ENCODE assay signal across 8 cellular contexts in genomic region chr5:138641547-138642298, GRCh38.
DNase-seq lines count a peak whose midpoint lies in the region; ATAC-seq and TF ChIP-seq lines count a peak whose summit lies in the region.

No MANE protein-coding gene starts in this region.

- no peaks in the 10 kb centered on the region for H3K36me3 ChIP-seq in BJ (ENCODE audit: control insufficient read depth, insufficient read depth, low read length)
- H3K36me3 ChIP-seq in HEK293 (ENCODE audit: control insufficient read depth in 2 of 2, insufficient read depth in 1 of 2, low read length in 2 of 2), result no peaks in the 10 kb centered on the region
- H3K36me3 ChIP-seq in PC-3 (ENCODE audit: low read depth, low read length), result no peaks in the 10 kb centered on the region
- no peaks in the 10 kb centered on the region for H3K36me3 ChIP-seq in neural progenitor cell

- peaks cover 47% of the 10 kb centered on the region for H3K4me1 Mint-ChIP-seq in neural progenitor cell

- H3K9me3 Mint-ChIP-seq in neural progenitor cell, result no peaks in the 10 kb centered on the region

- no peak overlapping the region for H3K4me3 ChIP-seq in BJ (ENCODE audit: low read depth, low read length)
- no peak overlapping the region for H3K4me3 ChIP-seq in HEK293 (ENCODE audit: low read depth, low read length)
- H3K4me3 ChIP-seq in PC-3 (ENCODE audit: low read length), result no peak overlapping the region
- no peak overlapping the region for H3K4me3 ChIP-seq in neural progenitor cell

- no TSS peak for BruUV-seq in PC-3 (replicated peaks; lab: Mats Ljungman, UMichigan)

- H2AFZ ChIP-seq in PC-3 (ENCODE audit: low read length) (no peak overlapping the region), neural progenitor cell (replicated peaks) (peak overlapping the region; percentile 74)

- H3K36me3 Mint-ChIP-seq in neural progenitor cell, result no peaks in the 10 kb centered on the region

- peaks cover 9% of the 10 kb centered on the region for H3K27me3 Mint-ChIP-seq in neural progenitor cell (ENCODE audit: insufficient read depth, low read depth)

- H3K27ac ChIP-seq in HEK293 (ENCODE audit: extremely low read depth, low read depth, low read length), result peak overlapping the region; percentile 25; the same call in 1 of the 2 replicates
- no peak overlapping the region for H3K27ac ChIP-seq in PC-3 (ENCODE audit: low read length)
- H3K27ac ChIP-seq in neural progenitor cell, result no peak overlapping the region

- TF ChIP-seq CTCF in BJ (IDR thresholded peaks at IDR 0.05; ENCODE audit: insufficient read depth, low read depth, low read length), result peak; percentile 82
- 0 out of 2 replicates have a peak, but pooled peaks have one; percentile 37 for TF ChIP-seq CTCF in HEK293 (tag by site-specific recombination; IDR thresholded peaks at IDR 0.05)
- TF ChIP-seq CTCF in PC-3 (conservative IDR thresholded peaks at IDR 0.05; ENCODE audit: low read depth, low read length), result peak; percentile 79
- TF ChIP-seq CTCF in neural progenitor cell (IDR thresholded peaks at IDR 0.05), result peak; percentile 99

- H3K9me2 ChIP-seq in PC-3 (replicated peaks; ENCODE audit: low read length), result no peaks in the 10 kb centered on the region

- H3K79me2 ChIP-seq in PC-3 (ENCODE audit: low read length) (no peaks in the 10 kb centered on the region), neural progenitor cell (ENCODE audit: low read depth) (no peaks in the 10 kb centered on the region)

- intact Hi-C loops in PC-3 (cut with micrococcal nuclease), result no loop called here

- H3K4me1 ChIP-seq in HEK293 (ENCODE audit: control insufficient read depth, insufficient read depth, low read length) (no peaks in the 10 kb centered on the region), PC-3 (ENCODE audit: insufficient read depth, low read length) (no peaks in the 10 kb centered on the region), neural progenitor cell (peaks cover 19% of the 10 kb centered on the region)

- ATAC-seq in PC-3 (peak; percentile 90), GM21619 (IDR thresholded peaks at IDR 0.05; ENCODE audit: unreplicated experiment) (no peak)

- H3K9me3 ChIP-seq in HEK293 (ENCODE audit: control insufficient read depth, insufficient read depth, low read depth, low read length), result no peaks in the 10 kb centered on the region
- H3K9me3 ChIP-seq in PC-3 (ENCODE audit: low read length), result no peaks in the 10 kb centered on the region
- H3K9me3 ChIP-seq in neural progenitor cell (ENCODE audit: low read depth), result no peaks in the 10 kb centered on the region

- H3K4me2 ChIP-seq in PC-3 (ENCODE audit: low read length) (no peak overlapping the region; the same call in 1 of the 2 replicates), neural progenitor cell (no peak overlapping the region)

- H3K4me3 Mint-ChIP-seq in neural progenitor cell, result no peak overlapping the region

- no peak overlapping the region for H3K9ac ChIP-seq in PC-3 (ENCODE audit: low read length)
- H3K9ac ChIP-seq in neural progenitor cell, result no peak overlapping the region

- H3F3A ChIP-seq in PC-3 (ENCODE audit: low read length, unreplicated experiment) (no peaks in the 10 kb centered on the region), neural progenitor cell (ENCODE audit: low read depth) (no peaks in the 10 kb centered on the region)

- H4K20me1 ChIP-seq in PC-3 (ENCODE audit: low read length) (no peaks in the 10 kb centered on the region), neural progenitor cell (ENCODE audit: low read depth) (no peaks in the 10 kb centered on the region)

- CTCF ChIA-PET in BJ (lab: Yijun Ruan, JAX) (interaction anchor here (0.6 to 2.6 kb wide), 16 partner anchors 8 to 630 kb away, joined by 3 to 14 read pairs (median 5); no protein-coding TSS in a partner anchor), HEK293 (lab: Yijun Ruan, JAX) (interaction anchor here (0.5 to 2.3 kb wide), 30 partner anchors 10 to 1907 kb away, joined by 3 to 13 read pairs (median 3); no protein-coding TSS in a partner anchor), PC-3 (lab: Charles Lee) (no interaction called here)

- H3K27me3 ChIP-seq in BJ (ENCODE audit: control insufficient read depth, insufficient read depth, low read length), result peaks cover 3% of the 10 kb centered on the region
- H3K27me3 ChIP-seq in PC-3 (ENCODE audit: low read length), result no peaks in the 10 kb centered on the region
- H3K27me3 ChIP-seq in neural progenitor cell, result no peaks in the 10 kb centered on the region

- POLR2A ChIA-PET in BJ (lab: Charles Lee), result interaction anchor here (0.6 kb wide), 1 partner anchor 167 kb away, joined by 4 read pairs; no protein-coding TSS in a partner anchor
- POLR2A ChIA-PET in HEK293 (lab: Yijun Ruan, JAX), result no interaction called here
- POLR2A ChIA-PET in PC-3 (lab: Charles Lee; ENCODE audit: unreplicated experiment), result interaction anchor here (0.6 kb wide), 1 partner anchor 371 kb away, joined by 5 read pairs; no protein-coding TSS in a partner anchor

- H3K27ac Mint-ChIP-seq in neural progenitor cell, result peak overlapping the region; percentile 90

- DNase-seq in BJ (ENCODE audit: low read depth), result no peak
- DNase-seq in PC-3, result peak; percentile 83
- DNase-seq in activated T-cell treated with anti-CD3 and anti-CD28 coated beads, Interleukin-2, amount 50 U/mL, for 48 hours, result peak; percentile 89 to 93
- peak; percentile 36 for DNase-seq in fibroblast of the conjunctiva (ENCODE audit: low read depth)
- DNase-seq in neural progenitor cell (ENCODE audit: low spot score), result peak; percentile 93
- peak; percentile 91 for DNase-seq in superior temporal gyrus (ENCODE audit: extremely low spot score)

TF ChIP-seq in HEK293, 187 proteins besides CTCF, POLR2A, EP300 and RAD21 (continues in another document):
- TF ChIP-seq GFI1B (tag by site-specific recombination; IDR thresholded peaks at IDR 0.05) (no peak), ZNF768 (tag by site-specific recombination; IDR thresholded peaks at IDR 0.05) (no peak), ZNF404 (tag by site-specific recombination; IDR thresholded peaks at IDR 0.05) (no peak), ZSCAN5A (tag by site-specific recombination; IDR thresholded peaks at IDR 0.05) (no peak), ZNF335 (tag by site-specific recombination; conservative IDR thresholded peaks at IDR 0.05) (peak; percentile 68), HOXC10 (CRISPR knock-in tag; IDR thresholded peaks at IDR 0.05) (no peak), ZBTB17 (tag by site-specific recombination; IDR thresholded peaks at IDR 0.05) (peak; percentile 80), SCRT1 (tag by site-specific recombination; IDR thresholded peaks at IDR 0.05; ENCODE audit: borderline replicate concordance) (no peak), YY2 (tag by site-specific recombination; IDR thresholded peaks at IDR 0.05) (no peak), ZNF112 (tag by site-specific recombination; IDR thresholded peaks at IDR 0.05) (no peak), KLF1 (tag by site-specific recombination; IDR thresholded peaks at IDR 0.05) (no peak), ZNF660 (tag by site-specific recombination; IDR thresholded peaks at IDR 0.05) (peak; percentile 60; the same call in 1 of the 2 replicates), TRIM28 (IDR thresholded peaks at IDR 0.05; ENCODE audit: borderline replicate concordance, low read length) (no peak), ZNF2 (tag by site-specific recombination; IDR thresholded peaks at IDR 0.05) (peak; percentile 49; the same call in 1 of the 2 replicates), SP7 (tag by site-specific recombination; IDR thresholded peaks at IDR 0.05) (0 out of 2 replicates have a peak, but pooled peaks have one; percentile 14), ZNF76 (tag by site-specific recombination; IDR thresholded peaks at IDR 0.05; ENCODE audit: borderline replicate concordance, low read depth) (0 out of 2 replicates have a peak, but pooled peaks have one; percentile 20), ZFP37 (tag by site-specific recombination; IDR thresholded peaks at IDR 0.05) (no peak), ZNF777 (tag by site-specific recombination; IDR thresholded peaks at IDR 0.05; ENCODE audit: borderline replicate concordance) (no peak), RBAK (tag by site-specific recombination; IDR thresholded peaks at IDR 0.05) (no peak), ZNF664 (tag by site-specific recombination; IDR thresholded peaks at IDR 0.05) (no peak), AEBP2 (tag by site-specific recombination; IDR thresholded peaks at IDR 0.05; ENCODE audit: borderline replicate concordance) (no peak), HOXD13 (CRISPR knock-in tag; IDR thresholded peaks at IDR 0.05; ENCODE audit: borderline replicate concordance) (no peak)

Comparison
In these comparisons a context has a peak if more than half of its experiments do, and no peak if none do; other contexts are left out.
1. CTCF ChIP-seq: peak in every context shown above with its lines; median percentile 99 in neural progenitor cell; 82 in BJ; 79 in PC-3; 37 in HEK293.